ENCODE assay signal across 8 cellular contexts in the genomic region with DNA sequence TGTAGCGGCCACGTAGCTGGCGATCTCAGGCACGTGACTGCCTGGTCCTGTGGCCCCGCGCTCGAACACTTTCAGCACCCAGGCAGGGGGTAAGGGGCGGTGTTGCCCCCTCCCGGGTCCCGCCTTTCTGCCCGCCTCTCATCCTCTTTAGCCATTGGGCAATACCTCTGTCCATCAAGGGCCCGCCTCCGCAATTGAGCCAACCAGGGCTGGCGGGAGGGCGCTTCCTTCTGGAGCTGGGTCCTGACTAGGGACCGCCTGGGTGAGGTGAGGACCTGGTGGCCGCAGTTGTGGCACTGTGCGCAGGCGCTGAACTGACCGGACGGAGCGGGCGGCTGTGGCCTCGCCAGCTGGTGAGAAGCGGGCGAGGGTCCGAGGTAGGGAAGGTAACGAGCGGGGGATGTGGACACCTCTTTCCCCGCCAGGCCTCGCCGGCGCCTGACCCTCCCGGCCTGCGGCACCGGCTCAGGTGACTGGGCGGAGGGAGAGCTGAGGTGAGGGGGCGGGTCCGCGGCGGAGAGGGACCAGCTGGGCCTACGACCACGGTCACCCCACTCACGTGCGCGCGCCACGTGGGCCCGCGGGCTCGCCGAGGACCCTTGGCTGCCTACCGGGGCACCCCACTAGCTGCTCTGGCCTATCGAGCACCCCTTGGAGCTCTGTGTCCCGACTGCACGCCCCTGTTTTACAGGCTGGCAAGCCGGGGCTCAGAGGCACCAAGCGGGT. TPM values are rescaled to one million over a fixed set of nuclear protein-coding genes. Genes with fewer than 3 reads are reported as not detected.
DNase-seq lines count a peak whose midpoint lies in the region; ATAC-seq and TF ChIP-seq lines count a peak whose summit lies in the region.

A gene with protein sequence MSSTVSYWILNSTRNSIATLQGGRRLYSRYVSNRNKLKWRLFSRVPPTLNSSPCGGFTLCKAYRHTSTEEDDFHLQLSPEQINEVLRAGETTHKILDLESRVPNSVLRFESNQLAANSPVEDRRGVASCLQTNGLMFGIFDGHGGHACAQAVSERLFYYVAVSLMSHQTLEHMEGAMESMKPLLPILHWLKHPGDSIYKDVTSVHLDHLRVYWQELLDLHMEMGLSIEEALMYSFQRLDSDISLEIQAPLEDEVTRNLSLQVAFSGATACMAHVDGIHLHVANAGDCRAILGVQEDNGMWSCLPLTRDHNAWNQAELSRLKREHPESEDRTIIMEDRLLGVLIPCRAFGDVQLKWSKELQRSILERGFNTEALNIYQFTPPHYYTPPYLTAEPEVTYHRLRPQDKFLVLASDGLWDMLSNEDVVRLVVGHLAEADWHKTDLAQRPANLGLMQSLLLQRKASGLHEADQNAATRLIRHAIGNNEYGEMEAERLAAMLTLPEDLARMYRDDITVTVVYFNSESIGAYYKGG (plus strand): TSS at position 228 of the 726 bp plus-strand sequence. CDS start 3,770 bp downstream, outside the sequence.

- 1% methylated on average over 45 of the region's 58 CpGs for WGBS in smooth muscle cell (ENCODE audit: low lambda C conversion rate)

- no peaks in the 10 kb centered on the region for H3K4me1 ChIP-seq in smooth muscle cell (ENCODE audit: low read depth)

- TF ChIP-seq CTCF in AG04450 (IDR thresholded peaks at IDR 0.05; ENCODE audit: low read depth, low read length) (no peak), WTC11 (IDR thresholded peaks at IDR 0.05) (no peak), cardiac fibroblast (IDR thresholded peaks at IDR 0.05; ENCODE audit: low read depth, low read length) (no peak), smooth muscle cell (IDR thresholded peaks at IDR 0.05; ENCODE audit: borderline replicate concordance, insufficient read depth, poor library complexity, severe bottlenecking) (no peak)

- peak; percentile 78 for DNase-seq in AG04450 (ENCODE audit: low read depth, low spot score)
- peak; percentile 83 for DNase-seq in NCI-H2196 (lab: John Stamatoyannopoulos, UW; ENCODE audit: unreplicated experiment)
- peak; percentile 97 for DNase-seq in WTC11 (ENCODE audit: low spot score)
- DNase-seq in cardiac fibroblast (ENCODE audit: low read depth in 2 of 2), result peak; percentile 95 to 97
- peak; percentile 97 for DNase-seq in iPS-NIHi7 (ENCODE audit: extremely low spot score)
- peak; percentile 72 for DNase-seq in smooth muscle cell (lab: John Stamatoyannopoulos, UW; ENCODE audit: unreplicated experiment)

- peak within 1 kb of the TSS; percentile 93 for H3K27ac Mint-ChIP-seq in WTC11

- no peaks in the 10 kb centered on the region for H3K79me2 ChIP-seq in smooth muscle cell (ENCODE audit: low read depth)

- H3K27me3 Mint-ChIP-seq in WTC11 (ENCODE audit: low read depth), result peaks cover 11% of the 10 kb centered on the region

- H3K9me3 ChIP-seq in AG04450 (ENCODE audit: control insufficient read depth, insufficient read depth, low read length) (no peaks in the 10 kb centered on the region; the same call in 1 of the 2 replicates), smooth muscle cell (replicated peaks; ENCODE audit: low read depth) (no peaks in the 10 kb centered on the region)

- H3K36me3 Mint-ChIP-seq in WTC11, result peaks cover 13% of the 10 kb centered on the region

- peaks cover 13% of the 10 kb centered on the region for H3F3A ChIP-seq in smooth muscle cell (ENCODE audit: low read depth)

- H3K9me3 Mint-ChIP-seq in WTC11, result no peaks in the 10 kb centered on the region

- H3K36me3 ChIP-seq in smooth muscle cell (ENCODE audit: low read depth), result no peaks in the 10 kb centered on the region

- peak; percentile 86 for ATAC-seq in GM18873 (IDR thresholded peaks at IDR 0.05; ENCODE audit: low FRiP score, unreplicated experiment)
- ATAC-seq in HG03135 (IDR thresholded peaks at IDR 0.05; ENCODE audit: unreplicated experiment), result peak; percentile 94
- ATAC-seq in WTC11, result peak; percentile 99

- peaks cover 9% of the 10 kb centered on the region for H3K4me1 Mint-ChIP-seq in WTC11

- peak within 1 kb of the TSS; percentile 84 for H3K4me3 ChIP-seq in AG04450 (ENCODE audit: low read depth, low read length)
- peak within 1 kb of the TSS; percentile 89 to 94 for H3K4me3 ChIP-seq in cardiac fibroblast (replicated peaks in 1 of 2; ENCODE audit: low read depth in 2 of 2, low read length in 2 of 2)
- peak within 1 kb of the TSS; percentile 84 for H3K4me3 ChIP-seq in smooth muscle cell

- peak within 1 kb of the TSS; percentile 100 for H3K4me2 ChIP-seq in smooth muscle cell

- H4K20me1 ChIP-seq in smooth muscle cell (ENCODE audit: low read depth), result peaks cover 3% of the 10 kb centered on the region

- CTCF ChIA-PET in AG04450 (lab: Charles Lee) (interaction anchor here (0.7 to 3.6 kb wide), 5 partner anchors 8 to 50 kb away, joined by 3 to 21 read pairs (median 9); a partner anchor contains a TSS), WTC11 (lab: Charles Lee) (interaction anchor here (0.5 to 3.4 kb wide), 23 partner anchors 8 to 538 kb away, joined by 3 to 31 read pairs (median 4); a partner anchor contains a TSS)

- H3K27ac ChIP-seq in AG04450 (ENCODE audit: low read depth, low read length) (no peak within 1 kb of the TSS), smooth muscle cell (ENCODE audit: low read depth) (no peak within 1 kb of the TSS)

- H2AFZ ChIP-seq in smooth muscle cell (ENCODE audit: low read depth), result peak within 1 kb of the TSS; percentile 77

- peak within 1 kb of the TSS; percentile 95 for H3K4me3 Mint-ChIP-seq in WTC11

- POLR2A ChIA-PET in AG04450 (lab: Yijun Ruan, JAX) (interaction anchor here (0.6 to 1.9 kb wide), 2 partner anchors 8 to 139 kb away, joined by 6 to 7 read pairs; no protein-coding TSS in a partner anchor), WTC11 (lab: Charles Lee) (interaction anchor here (0.6 to 1.4 kb wide), 6 partner anchors 15 to 99 kb away, joined by 3 to 6 read pairs (median 4); a partner anchor contains a TSS)

- H3K9ac ChIP-seq in smooth muscle cell (ENCODE audit: low read depth), result peak within 1 kb of the TSS; percentile 82

- no peaks in the 10 kb centered on the region for H3K27me3 ChIP-seq in AG04450 (ENCODE audit: control insufficient read depth, insufficient read depth, low read length)
- H3K27me3 ChIP-seq in smooth muscle cell (ENCODE audit: low read depth), result no peaks in the 10 kb centered on the region

TF ChIP-seq in WTC11, 78 proteins besides CTCF, POLR2A, EP300 and RAD21 (continues in another document):
- TF ChIP-seq ATF1 (CRISPR knock-in tag; IDR thresholded peaks at IDR 0.05) (0 out of 2 replicates have a peak, but pooled peaks have one; percentile 44), SMAD3 (CRISPR knock-in tag; IDR thresholded peaks at IDR 0.05; ENCODE audit: borderline replicate concordance) (no peak; the same call in none of the 2 replicates), IRF2 (CRISPR knock-in tag; IDR thresholded peaks at IDR 0.05; ENCODE audit: borderline replicate concordance, low read depth) (0 out of 2 replicates have a peak, but pooled peaks have one; percentile 26)
- TF ChIP-seq, protein P1, sequence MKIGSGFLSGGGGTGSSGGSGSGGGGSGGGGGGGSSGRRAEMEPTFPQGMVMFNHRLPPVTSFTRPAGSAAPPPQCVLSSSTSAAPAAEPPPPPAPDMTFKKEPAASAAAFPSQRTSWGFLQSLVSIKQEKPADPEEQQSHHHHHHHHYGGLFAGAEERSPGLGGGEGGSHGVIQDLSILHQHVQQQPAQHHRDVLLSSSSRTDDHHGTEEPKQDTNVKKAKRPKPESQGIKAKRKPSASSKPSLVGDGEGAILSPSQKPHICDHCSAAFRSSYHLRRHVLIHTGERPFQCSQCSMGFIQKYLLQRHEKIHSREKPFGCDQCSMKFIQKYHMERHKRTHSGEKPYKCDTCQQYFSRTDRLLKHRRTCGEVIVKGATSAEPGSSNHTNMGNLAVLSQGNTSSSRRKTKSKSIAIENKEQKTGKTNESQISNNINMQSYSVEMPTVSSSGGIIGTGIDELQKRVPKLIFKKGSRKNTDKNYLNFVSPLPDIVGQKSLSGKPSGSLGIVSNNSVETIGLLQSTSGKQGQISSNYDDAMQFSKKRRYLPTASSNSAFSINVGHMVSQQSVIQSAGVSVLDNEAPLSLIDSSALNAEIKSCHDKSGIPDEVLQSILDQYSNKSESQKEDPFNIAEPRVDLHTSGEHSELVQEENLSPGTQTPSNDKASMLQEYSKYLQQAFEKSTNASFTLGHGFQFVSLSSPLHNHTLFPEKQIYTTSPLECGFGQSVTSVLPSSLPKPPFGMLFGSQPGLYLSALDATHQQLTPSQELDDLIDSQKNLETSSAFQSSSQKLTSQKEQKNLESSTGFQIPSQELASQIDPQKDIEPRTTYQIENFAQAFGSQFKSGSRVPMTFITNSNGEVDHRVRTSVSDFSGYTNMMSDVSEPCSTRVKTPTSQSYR (CRISPR knock-in tag; IDR thresholded peaks at IDR 0.05), result peak; percentile 73
- TF ChIP-seq, protein P2, sequence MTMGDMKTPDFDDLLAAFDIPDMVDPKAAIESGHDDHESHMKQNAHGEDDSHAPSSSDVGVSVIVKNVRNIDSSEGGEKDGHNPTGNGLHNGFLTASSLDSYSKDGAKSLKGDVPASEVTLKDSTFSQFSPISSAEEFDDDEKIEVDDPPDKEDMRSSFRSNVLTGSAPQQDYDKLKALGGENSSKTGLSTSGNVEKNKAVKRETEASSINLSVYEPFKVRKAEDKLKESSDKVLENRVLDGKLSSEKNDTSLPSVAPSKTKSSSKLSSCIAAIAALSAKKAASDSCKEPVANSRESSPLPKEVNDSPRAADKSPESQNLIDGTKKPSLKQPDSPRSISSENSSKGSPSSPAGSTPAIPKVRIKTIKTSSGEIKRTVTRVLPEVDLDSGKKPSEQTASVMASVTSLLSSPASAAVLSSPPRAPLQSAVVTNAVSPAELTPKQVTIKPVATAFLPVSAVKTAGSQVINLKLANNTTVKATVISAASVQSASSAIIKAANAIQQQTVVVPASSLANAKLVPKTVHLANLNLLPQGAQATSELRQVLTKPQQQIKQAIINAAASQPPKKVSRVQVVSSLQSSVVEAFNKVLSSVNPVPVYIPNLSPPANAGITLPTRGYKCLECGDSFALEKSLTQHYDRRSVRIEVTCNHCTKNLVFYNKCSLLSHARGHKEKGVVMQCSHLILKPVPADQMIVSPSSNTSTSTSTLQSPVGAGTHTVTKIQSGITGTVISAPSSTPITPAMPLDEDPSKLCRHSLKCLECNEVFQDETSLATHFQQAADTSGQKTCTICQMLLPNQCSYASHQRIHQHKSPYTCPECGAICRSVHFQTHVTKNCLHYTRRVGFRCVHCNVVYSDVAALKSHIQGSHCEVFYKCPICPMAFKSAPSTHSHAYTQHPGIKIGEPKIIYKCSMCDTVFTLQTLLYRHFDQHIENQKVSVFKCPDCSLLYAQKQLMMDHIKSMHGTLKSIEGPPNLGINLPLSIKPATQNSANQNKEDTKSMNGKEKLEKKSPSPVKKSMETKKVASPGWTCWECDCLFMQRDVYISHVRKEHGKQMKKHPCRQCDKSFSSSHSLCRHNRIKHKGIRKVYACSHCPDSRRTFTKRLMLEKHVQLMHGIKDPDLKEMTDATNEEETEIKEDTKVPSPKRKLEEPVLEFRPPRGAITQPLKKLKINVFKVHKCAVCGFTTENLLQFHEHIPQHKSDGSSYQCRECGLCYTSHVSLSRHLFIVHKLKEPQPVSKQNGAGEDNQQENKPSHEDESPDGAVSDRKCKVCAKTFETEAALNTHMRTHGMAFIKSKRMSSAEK (CRISPR knock-in tag; IDR thresholded peaks at IDR 0.05; ENCODE audit: borderline replicate concordance), result no peak

RNA-seq across cellular contexts. Expression of the gene that starts here (rescaled TPM):
- polyA plus RNA-seq in AG04450 (2011; rRNA removed) (11.8 and 12.1 TPM in 2 replicates), smooth muscle cell (1.1 and 1.5 TPM in 2 replicates)
- 31.8 and 35.4 TPM in 2 replicates for polyA minus RNA-seq in AG04450 (2011; rRNA and poly(A)+ RNA removed)
- total RNA-seq in WTC11 (2021) (26.4 to 28.4 TPM (median 27.0 TPM) in 3 replicates), smooth muscle cell (3.2 and 5.7 TPM in 2 replicates)
